23 cellular contexts compared by ENCODE assay signal in the genomic region with DNA sequence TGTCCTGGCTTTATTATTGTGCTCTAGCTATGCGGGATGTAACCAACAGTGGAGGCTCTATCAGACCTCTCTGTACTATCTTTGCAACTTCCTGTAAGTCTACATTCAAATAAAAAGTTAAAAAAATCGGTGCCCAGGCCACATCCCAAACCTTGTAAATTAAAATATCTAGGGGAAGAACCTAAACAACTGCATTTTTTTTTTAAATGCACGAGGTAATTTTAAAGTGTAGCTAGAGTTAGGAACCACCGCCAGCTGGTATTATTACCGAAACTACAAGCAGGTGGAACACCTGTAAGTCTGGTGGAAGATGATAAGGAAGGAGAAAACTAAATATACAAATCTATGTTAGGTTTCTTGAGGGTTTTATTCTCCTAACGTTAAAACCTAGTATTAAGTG. TPM values are rescaled to one million over a fixed set of nuclear protein-coding genes. Genes with fewer than 3 reads are reported as not detected.
DNase-seq lines count a peak whose midpoint lies in the region; ATAC-seq and TF ChIP-seq lines count a peak whose summit lies in the region.
"Had no signal": no experiment of that assay in that cellular context is flagged by ENCODE, and none has a peak within 500 bp of the region (broad histone marks: within the 10 kb centered on the region; RNA-seq: fewer than 3 reads in every experiment).

No MANE protein-coding gene starts in this region.

- 58% methylated on average over 6 of the region's 6 CpGs for WGBS in hepatocyte (ENCODE audit: low lambda C conversion rate, missing lambda C conversion rate)

- BruUV-seq in OCI-LY7 (replicated peaks; lab: Mats Ljungman, UMichigan) = no TSS peak

- H3K4me3 ChIP-seq in OCI-LY7 (ENCODE audit: low read depth, low read length, poor library complexity, severe bottlenecking) = peak overlapping the region; percentile 86
- no peak overlapping the region for H3K4me3 ChIP-seq in hepatocyte
- H3K4me3 ChIP-seq: colonic mucosa, left ventricle myocardium inferior, spleen, vagina had no signal

- H3K27ac Mint-ChIP-seq in type B pancreatic cell = peak overlapping the region; percentile 71
- H3K27ac Mint-ChIP-seq in stimulated activated memory B cell treated with anti-CD40 and anti-IgM and Interleukin-4, amounts not matched to agents 10 μg/mL and 1 μg/mL and 100 μg/mL, for 72 hours = no peak overlapping the region
- H3K27ac Mint-ChIP-seq: activated CD4-positive, alpha-beta T cell treated with anti-CD3 and anti-CD28 coated beads, Interleukin-2, amount 10 ng/mL, durations not matched to agents 24 days and 14 days; activated CD8-positive, alpha-beta memory T cell treated with anti-CD3 and anti-CD28 coated beads, Interleukin-2, amount 10 ng/mL, durations not matched to agents 7 days and 5 days; activated naive CD4-positive, alpha-beta T cell treated with anti-CD3 and anti-CD28 coated beads, Interleukin-2, amount 50 U/mL, for 72 hours; activated T-helper 1 cell treated with anti-CD3 and anti-CD28 coated beads, Interleukin-12 subunit alpha, Interleukin-12 subunit beta, Interleukin-2, Interleukin-4 antibody, amounts not matched to agents 30 ng/mL and 10 ng/mL and 1 ng/mL, durations not matched to agents 14 hours and 24 hours and 36 hours had no signal

- peaks cover 34% of the 10 kb centered on the region for H3K79me2 ChIP-seq in OCI-LY7 (ENCODE audit: insufficient read depth, low read depth, low read length)
- H3K79me2 ChIP-seq in hepatocyte = no peaks in the 10 kb centered on the region

- H3K4me1 Mint-ChIP-seq in type B pancreatic cell (ENCODE audit: unreplicated experiment) = peaks cover 39% of the 10 kb centered on the region
- peaks cover 10% of the 10 kb centered on the region for H3K4me1 Mint-ChIP-seq in stimulated activated memory B cell treated with anti-CD40 and anti-IgM and Interleukin-4, amounts not matched to agents 10 μg/mL and 1 μg/mL and 100 μg/mL, for 72 hours

- CTCF ChIA-PET in OCI-LY7 (lab: Charles Lee; ENCODE audit: unreplicated experiment) = no interaction called here

- no peaks in the 10 kb centered on the region for H3K9me2 ChIP-seq in OCI-LY7 (ENCODE audit: insufficient read depth, low read length)
- H3K9me2 ChIP-seq in hepatocyte (replicated peaks; ENCODE audit: insufficient read depth) = no peaks in the 10 kb centered on the region

- no peaks in the 10 kb centered on the region for H4K20me1 ChIP-seq in OCI-LY7 (ENCODE audit: insufficient read depth, low read length)
- no peaks in the 10 kb centered on the region for H4K20me1 ChIP-seq in hepatocyte (ENCODE audit: insufficient read depth, poor library complexity, severe bottlenecking)

- TF ChIP-seq CTCF in OCI-LY7 (conservative IDR thresholded peaks at IDR 0.05; ENCODE audit: low read length) = no peak
- no peak for TF ChIP-seq CTCF in hepatocyte (IDR thresholded peaks at IDR 0.05; ENCODE audit: poor library complexity)
- TF ChIP-seq CTCF in type B pancreatic cell (conservative IDR thresholded peaks at IDR 0.05) = no peak
- no peak for TF ChIP-seq CTCF in omental fat pad (IDR thresholded peaks at IDR 0.05)

- H3K27me3 ChIP-seq in hepatocyte = no peaks in the 10 kb centered on the region
- H3K27me3 ChIP-seq: colonic mucosa, vagina had no signal

- ATAC-seq in omental fat pad (ENCODE audit: low FRiP score) = no peak
- no peak for ATAC-seq in stimulated activated memory B cell treated with anti-CD40 and anti-IgM and Interleukin-4, amounts not matched to agents 10 μg/mL and 1 μg/mL and 100 μg/mL, for 72 hours
- ATAC-seq: activated CD8-positive, alpha-beta memory T cell treated with anti-CD3 and anti-CD28 coated beads, Interleukin-2, amount 10 ng/mL, durations not matched to agents 7 days and 5 days; activated naive CD4-positive, alpha-beta T cell treated with anti-CD3 and anti-CD28 coated beads, Interleukin-2, amount 50 U/mL, for 72 hours; heart right ventricle; HepG2 had no signal

- intact Hi-C loops in OCI-LY7 (cut with micrococcal nuclease; ENCODE audit: unreplicated experiment) = loop anchor here (1.0 to 5.0 kb wide), 4 partner anchors 37 to 330 kb away; no protein-coding TSS in a partner anchor

- peaks cover 9% of the 10 kb centered on the region for H3K36me3 Mint-ChIP-seq in type B pancreatic cell
- H3K36me3 Mint-ChIP-seq in stimulated activated memory B cell treated with anti-CD40 and anti-IgM and Interleukin-4, amounts not matched to agents 10 μg/mL and 1 μg/mL and 100 μg/mL, for 72 hours = no peaks in the 10 kb centered on the region
- H3K36me3 Mint-ChIP-seq: activated CD8-positive, alpha-beta memory T cell treated with anti-CD3 and anti-CD28 coated beads, Interleukin-2, amount 10 ng/mL, durations not matched to agents 7 days and 5 days had no signal

- H3K9me3 ChIP-seq in OCI-LY7 (ENCODE audit: low read length) = peaks cover 11% of the 10 kb centered on the region; the same call in 1 of the 2 replicates
- H3K9me3 ChIP-seq in hepatocyte (ENCODE audit: low read depth) = no peaks in the 10 kb centered on the region
- H3K9me3 ChIP-seq: colonic mucosa had no signal

- H2AFZ ChIP-seq in OCI-LY7 (ENCODE audit: low read length) (peak overlapping the region; percentile 21; the same call in 1 of the 2 replicates), hepatocyte (no peak overlapping the region)

- DNase-seq in NCI-H2227 treated with DMSO at 0.1 percent for 48 hours (lab: John Stamatoyannopoulos, UW) (peak; percentile 21), NCI-H2227 (lab: John Stamatoyannopoulos, UW; ENCODE audit: unreplicated experiment) (no peak), OCI-LY7 (ENCODE audit: low spot score) (peak; percentile 94), hepatocyte (ENCODE audit: low spot score) (no peak), type B pancreatic cell (ENCODE audit: extremely low spot score, unreplicated experiment) (no peak), omental fat pad (ENCODE audit: low spot score) (no peak), amniotic stem cell (lab: John Stamatoyannopoulos, UW) (no peak)
- DNase-seq: activated CD4-positive, alpha-beta T cell treated with anti-CD3 and anti-CD28 coated beads, Interleukin-2, amount 10 ng/mL, durations not matched to agents 24 days and 14 days; activated CD8-positive, alpha-beta memory T cell treated with anti-CD3 and anti-CD28 coated beads, Interleukin-2, amount 10 ng/mL, durations not matched to agents 7 days and 5 days; colonic mucosa; heart right ventricle; left ventricle myocardium inferior; NCI-H1694 treated with DMSO at 0.1 percent for 48 hours; NCI-H510A treated with DMSO at 0.1 percent for 48 hours; spleen had no signal

- H3K27ac ChIP-seq in OCI-LY7 (ENCODE audit: low read depth, low read length, poor library complexity, severe bottlenecking) (peak overlapping the region; percentile 94), hepatocyte (peak overlapping the region; percentile 93)
- H3K27ac ChIP-seq: C4-2B, colonic mucosa, vagina had no signal

- POLR2A ChIA-PET in OCI-LY7 (lab: Charles Lee) = interaction anchor here (0.5 to 8.1 kb wide), 11 partner anchors 15 to 253 kb away, joined by 3 to 76 read pairs (median 4); no protein-coding TSS in a partner anchor

- H3K9me3 Mint-ChIP-seq in type B pancreatic cell = peaks cover 5% of the 10 kb centered on the region
- peaks cover 6% of the 10 kb centered on the region for H3K9me3 Mint-ChIP-seq in stimulated activated memory B cell treated with anti-CD40 and anti-IgM and Interleukin-4, amounts not matched to agents 10 μg/mL and 1 μg/mL and 100 μg/mL, for 72 hours
- H3K9me3 Mint-ChIP-seq: activated CD4-positive, alpha-beta T cell treated with anti-CD3 and anti-CD28 coated beads, Interleukin-2, amount 10 ng/mL, durations not matched to agents 24 days and 14 days; activated T-helper 1 cell treated with anti-CD3 and anti-CD28 coated beads, Interleukin-12 subunit alpha, Interleukin-12 subunit beta, Interleukin-2, Interleukin-4 antibody, amounts not matched to agents 30 ng/mL and 10 ng/mL and 1 ng/mL, durations not matched to agents 14 hours and 24 hours and 36 hours had no signal

- H3K27me3 Mint-ChIP-seq in type B pancreatic cell = no peaks in the 10 kb centered on the region
- H3K27me3 Mint-ChIP-seq in stimulated activated memory B cell treated with anti-CD40 and anti-IgM and Interleukin-4, amounts not matched to agents 10 μg/mL and 1 μg/mL and 100 μg/mL, for 72 hours = peaks cover 25% of the 10 kb centered on the region

- H3K4me3 Mint-ChIP-seq in type B pancreatic cell = peak overlapping the region; percentile 54
- no peak overlapping the region for H3K4me3 Mint-ChIP-seq in stimulated activated memory B cell treated with anti-CD40 and anti-IgM and Interleukin-4, amounts not matched to agents 10 μg/mL and 1 μg/mL and 100 μg/mL, for 72 hours
- H3K4me3 Mint-ChIP-seq: activated CD4-positive, alpha-beta T cell treated with anti-CD3 and anti-CD28 coated beads, Interleukin-2, amount 10 ng/mL, durations not matched to agents 24 days and 14 days; activated CD8-positive, alpha-beta memory T cell treated with anti-CD3 and anti-CD28 coated beads, Interleukin-2, amount 10 ng/mL, durations not matched to agents 7 days and 5 days; activated T-helper 1 cell treated with anti-CD3 and anti-CD28 coated beads, Interleukin-12 subunit alpha, Interleukin-12 subunit beta, Interleukin-2, Interleukin-4 antibody, amounts not matched to agents 30 ng/mL and 10 ng/mL and 1 ng/mL, durations not matched to agents 14 hours and 24 hours and 36 hours had no signal

- H3K36me3 ChIP-seq in OCI-LY7 (ENCODE audit: insufficient read depth, low read length) (peaks cover 9% of the 10 kb centered on the region; the same call in 1 of the 2 replicates), hepatocyte (replicated peaks; ENCODE audit: insufficient read depth, low read depth) (no peaks in the 10 kb centered on the region)
- H3K36me3 ChIP-seq: colonic mucosa, heart right ventricle, left ventricle myocardium inferior, spleen, vagina had no signal

- H3K4me1 ChIP-seq in OCI-LY7 (ENCODE audit: insufficient read depth, low read length, poor library complexity, severe bottlenecking) (peaks cover 64% of the 10 kb centered on the region), hepatocyte (ENCODE audit: insufficient read depth) (peaks cover 21% of the 10 kb centered on the region)

- H3K4me2 ChIP-seq in OCI-LY7 (ENCODE audit: low read length) (peak overlapping the region; percentile 94), hepatocyte (peak overlapping the region; percentile 4)

RNA-seq across cellular contexts. Expression of gene ID4, which starts 34.5 kb away (rescaled TPM):
- total RNA-seq in OCI-LY7 (2014; rRNA removed; shearing (Covaris generic)) = 2.0 and 2.1 TPM in 2 replicates
- total RNA-seq in OCI-LY7 (2022) = 1.6 and 2.5 TPM in 2 replicates
- 44.3 and 54.6 TPM in 2 replicates for total RNA-seq in hepatocyte
- 89.2 and 137 TPM in 2 replicates for polyA plus RNA-seq in hepatocyte
- total RNA-seq in type B pancreatic cell (ENCODE audit: low replicate concordance) = 83.6 and 90.9 TPM in 2 replicates
- 100 to 1,000 TPM in 2 of 4 donors, 10 to 100 TPM in 1, 1 to 10 TPM in 1; 8.5 to 184 (median 82.1) TPM for total RNA-seq in omental fat pad
- total RNA-seq: activated CD4-positive, alpha-beta T cell treated with anti-CD3 and anti-CD28 coated beads, Interleukin-2, amount 10 ng/mL, durations not matched to agents 24 days and 14 days; activated CD8-positive, alpha-beta memory T cell treated with anti-CD3 and anti-CD28 coated beads, Interleukin-2, amount 10 ng/mL, durations not matched to agents 7 days and 5 days; activated naive CD4-positive, alpha-beta T cell treated with anti-CD3 and anti-CD28 coated beads, Interleukin-2, amount 50 U/mL, for 72 hours; activated T-helper 1 cell treated with anti-CD3 and anti-CD28 coated beads, Interleukin-12 subunit alpha, Interleukin-12 subunit beta, Interleukin-2, Interleukin-4 antibody, amounts not matched to agents 30 ng/mL and 10 ng/mL and 1 ng/mL, durations not matched to agents 14 hours and 24 hours and 36 hours; mononuclear cell; T-helper 1 cell treated with Interleukin-12 subunit alpha and Interleukin-12 subunit beta and Interleukin-4 antibody, amounts not matched to agents 30 ng/mL and 1 ng/mL, for 36 hours had no signal

Comparison
In these comparisons a context has a peak if more than half of its experiments do, and no peak if none do; other contexts are left out.
1. DNase-seq: peak in NCI-H2227 treated with DMSO at 0.1 percent for 48 hours (single experiment) and OCI-LY7 (single experiment); none in NCI-H2227 (single experiment), hepatocyte (single experiment), type B pancreatic cell (single experiment), omental fat pad (single experiment) and amniotic stem cell (single experiment).